In genomic region chr10:117480097-117480496, GRCh38 we compare ENCODE assay signal across 15 cellular contexts.
DNase-seq lines count a peak whose midpoint lies in the region; ATAC-seq and TF ChIP-seq lines count a peak whose summit lies in the region.
"Had no signal": no experiment of that assay in that cellular context is flagged by ENCODE, and none has a peak within 500 bp of the region (broad histone marks: within the 10 kb centered on the region; RNA-seq: fewer than 3 reads in every experiment).

No MANE protein-coding gene starts in this region.

- TF ChIP-seq CTCF in HEK293 (tag by site-specific recombination; IDR thresholded peaks at IDR 0.05) (no peak), foreskin keratinocyte (conservative IDR thresholded peaks at IDR 0.05) (peak; percentile 21), OCI-LY7 (conservative IDR thresholded peaks at IDR 0.05; ENCODE audit: low read length) (no peak), lower lobe of right lung (IDR thresholded peaks at IDR 0.05) (no peak)

- no peaks in the 10 kb centered on the region for H3K9me3 Mint-ChIP-seq in natural killer cell treated with Interleukin-12 subunit alpha and Interleukin-12 subunit beta and Interleukin-15 and Interleukin-18, amount 100 ng/mL, for 72 hours
- H3K9me3 Mint-ChIP-seq: GM23338, H9, IgD-negative memory B cell had no signal

- peak overlapping the region in 5 of 11 experiments; percentile 15 to 73 (median 56); a peak in 7 of 22 replicates for H3K4me2 ChIP-seq in BLaER1 treated with 17β-estradiol and CSF1 and Interleukin-3, amounts not matched to agents 10 nM and 100 nM
- H3K4me2 ChIP-seq in OCI-LY7 (ENCODE audit: low read length): no peak overlapping the region
- H3K4me2 ChIP-seq: GM23338 had no signal

- no peaks in the 10 kb centered on the region for H3K9me3 ChIP-seq in BLaER1 treated with 17β-estradiol and CSF1 and Interleukin-3, amounts not matched to agents 10 nM and 100 nM (replicated peaks in 1 of 11)
- H3K9me3 ChIP-seq in HEK293 (ENCODE audit: control insufficient read depth, insufficient read depth, low read depth, low read length) (no peaks in the 10 kb centered on the region), OCI-LY7 (ENCODE audit: low read length) (no peaks in the 10 kb centered on the region), lower lobe of right lung (no peaks in the 10 kb centered on the region)
- H3K9me3 ChIP-seq: BLaER1, Caco-2 had no signal

- H3K4me3 ChIP-seq in BLaER1 treated with 17β-estradiol and CSF1 and Interleukin-3, amounts not matched to agents 10 nM and 100 nM: no peak overlapping the region
- H3K4me3 ChIP-seq in HEK293 (ENCODE audit: low read depth, low read length) (no peak overlapping the region), OCI-LY7 (ENCODE audit: low read depth, low read length, poor library complexity, severe bottlenecking) (no peak overlapping the region), lower lobe of right lung (no peak overlapping the region)
- H3K4me3 ChIP-seq: BLaER1, GM23338 had no signal

- BruUV-seq in OCI-LY7 (replicated peaks; lab: Mats Ljungman, UMichigan): no TSS peak

- peak overlapping the region in 6 of 11 experiments; percentile 41 to 64 (median 51); a peak in 8 of 22 replicates for H3K27ac ChIP-seq in BLaER1 treated with 17β-estradiol and CSF1 and Interleukin-3, amounts not matched to agents 10 nM and 100 nM
- H3K27ac ChIP-seq in HEK293 (ENCODE audit: extremely low read depth, low read depth, low read length): no peak overlapping the region
- H3K27ac ChIP-seq in foreskin keratinocyte: no peak overlapping the region
- no peak overlapping the region for H3K27ac ChIP-seq in OCI-LY7 (ENCODE audit: low read depth, low read length, poor library complexity, severe bottlenecking)
- H3K27ac ChIP-seq in lower lobe of right lung: no peak overlapping the region
- H3K27ac ChIP-seq: BLaER1 had no signal

- H2AFZ ChIP-seq in OCI-LY7 (ENCODE audit: low read length): no peak overlapping the region
- H2AFZ ChIP-seq: GM23338 had no signal

- no peak overlapping the region; a peak in 1 of 22 replicates for H3K9ac ChIP-seq in BLaER1 treated with 17β-estradiol and CSF1 and Interleukin-3, amounts not matched to agents 10 nM and 100 nM
- H3K9ac ChIP-seq: BLaER1 had no signal

- H3K4me1 ChIP-seq in BLaER1 treated with 17β-estradiol and CSF1 and Interleukin-3, amounts not matched to agents 10 nM and 100 nM: peaks cover 27 to 52% (median 48%) of the 10 kb centered on the region in 10 experiments
- H3K4me1 ChIP-seq in HEK293 (ENCODE audit: control insufficient read depth, insufficient read depth, low read length): no peaks in the 10 kb centered on the region
- peaks cover 3% of the 10 kb centered on the region for H3K4me1 ChIP-seq in foreskin keratinocyte
- H3K4me1 ChIP-seq in OCI-LY7 (ENCODE audit: insufficient read depth, low read length, poor library complexity, severe bottlenecking): peaks cover 6% of the 10 kb centered on the region
- H3K4me1 ChIP-seq in lower lobe of right lung: no peaks in the 10 kb centered on the region
- H3K4me1 ChIP-seq: Caco-2 had no signal

- H3K4me1 Mint-ChIP-seq in natural killer cell treated with Interleukin-12 subunit alpha and Interleukin-12 subunit beta and Interleukin-15 and Interleukin-18, amount 100 ng/mL, for 72 hours (ENCODE audit: low read depth in 2 of 2): no peaks in the 10 kb centered on the region
- H3K4me1 Mint-ChIP-seq: CD4-positive, CD25-positive, alpha-beta regulatory T cell; GM23338; H9 had no signal

- H3K27ac Mint-ChIP-seq in natural killer cell treated with Interleukin-12 subunit alpha and Interleukin-12 subunit beta and Interleukin-15 and Interleukin-18, amount 100 ng/mL, for 72 hours: no peak overlapping the region
- H3K27ac Mint-ChIP-seq: CD4-positive, CD25-positive, alpha-beta regulatory T cell; GM23338; H9; IgD-negative memory B cell had no signal

- H3K36me3 Mint-ChIP-seq in natural killer cell treated with Interleukin-12 subunit alpha and Interleukin-12 subunit beta and Interleukin-15 and Interleukin-18, amount 100 ng/mL, for 72 hours: no peaks in the 10 kb centered on the region
- H3K36me3 Mint-ChIP-seq: CD4-positive, CD25-positive, alpha-beta regulatory T cell; IgD-negative memory B cell had no signal

- no peaks in the 10 kb centered on the region for H3K79me2 ChIP-seq in OCI-LY7 (ENCODE audit: insufficient read depth, low read depth, low read length)

- CTCF ChIA-PET in HEK293 (lab: Yijun Ruan, JAX) (interaction anchor here (0.5 to 1.5 kb wide), 4 partner anchors 16 to 770 kb away, joined by 3 to 7 read pairs (median 5); no protein-coding TSS in a partner anchor), OCI-LY7 (lab: Charles Lee; ENCODE audit: unreplicated experiment) (no interaction called here)

- H3K27me3 ChIP-seq in BLaER1 treated with 17β-estradiol and CSF1 and Interleukin-3, amounts not matched to agents 10 nM and 100 nM: no peaks in the 10 kb centered on the region
- H3K27me3 ChIP-seq in foreskin keratinocyte: peaks cover 9% of the 10 kb centered on the region
- peaks cover 4% of the 10 kb centered on the region for H3K27me3 ChIP-seq in lower lobe of right lung (ENCODE audit: low read depth)
- H3K27me3 ChIP-seq: BLaER1 had no signal

- no peak for ATAC-seq in foreskin keratinocyte
- ATAC-seq in natural killer cell treated with Interleukin-12 subunit alpha and Interleukin-12 subunit beta and Interleukin-15 and Interleukin-18, amount 100 ng/mL, for 72 hours: no peak
- no peak for ATAC-seq in lower lobe of right lung
- ATAC-seq: GM23338, HepG2 had no signal

- POLR2A ChIA-PET in HEK293 (lab: Yijun Ruan, JAX): no interaction called here
- POLR2A ChIA-PET in OCI-LY7 (lab: Charles Lee): interaction anchor here (0.7 kb wide), 1 partner anchor 9 kb away, joined by 7 read pairs; no protein-coding TSS in a partner anchor

- no peaks in the 10 kb centered on the region for H3K9me2 ChIP-seq in OCI-LY7 (ENCODE audit: insufficient read depth, low read length)

- no peak overlapping the region for H3K4me3 Mint-ChIP-seq in natural killer cell treated with Interleukin-12 subunit alpha and Interleukin-12 subunit beta and Interleukin-15 and Interleukin-18, amount 100 ng/mL, for 72 hours
- H3K4me3 Mint-ChIP-seq: CD4-positive, CD25-positive, alpha-beta regulatory T cell; GM23338; H9; IgD-negative memory B cell had no signal

- no peaks in the 10 kb centered on the region for H3K36me3 ChIP-seq in BLaER1 treated with 17β-estradiol and CSF1 and Interleukin-3, amounts not matched to agents 10 nM and 100 nM
- H3K36me3 ChIP-seq in HEK293 (ENCODE audit: control insufficient read depth in 2 of 2, insufficient read depth in 1 of 2, low read length in 2 of 2) (no peaks in the 10 kb centered on the region), OCI-LY7 (ENCODE audit: insufficient read depth, low read length) (no peaks in the 10 kb centered on the region), lower lobe of right lung (no peaks in the 10 kb centered on the region)
- H3K36me3 ChIP-seq: BLaER1 had no signal

- intact Hi-C loops in OCI-LY7 (cut with micrococcal nuclease; ENCODE audit: unreplicated experiment): no loop called here
- intact Hi-C loops in lower lobe of right lung (cut with DNase I): no loop called here

- no peak for DNase-seq in foreskin keratinocyte
- DNase-seq in natural killer cell treated with Interleukin-12 subunit alpha and Interleukin-12 subunit beta and Interleukin-15 and Interleukin-18, amount 100 ng/mL, for 72 hours (ENCODE audit: low spot score): no peak
- DNase-seq in OCI-LY7 (ENCODE audit: low spot score): no peak
- DNase-seq in H4 (ENCODE audit: low spot score): no peak
- no peak for DNase-seq in lower lobe of right lung
- DNase-seq: Caco-2; CD4-positive, CD25-positive, alpha-beta regulatory T cell; H9; KBM-7 had no signal

- H3K27me3 Mint-ChIP-seq in natural killer cell treated with Interleukin-12 subunit alpha and Interleukin-12 subunit beta and Interleukin-15 and Interleukin-18, amount 100 ng/mL, for 72 hours: peaks cover 20 to 34% of the 10 kb centered on the region in 2 donors
- H3K27me3 Mint-ChIP-seq: CD4-positive, CD25-positive, alpha-beta regulatory T cell had no signal

- H4K20me1 ChIP-seq in BLaER1 treated with 17β-estradiol and CSF1 and Interleukin-3, amounts not matched to agents 10 nM and 100 nM: no peaks in the 10 kb centered on the region; a peak in 1 of 22 replicates
- no peaks in the 10 kb centered on the region for H4K20me1 ChIP-seq in OCI-LY7 (ENCODE audit: insufficient read depth, low read length)
- H4K20me1 ChIP-seq: BLaER1 had no signal

TF ChIP-seq in HEK293, 187 proteins besides CTCF, POLR2A, EP300 and RAD21:
- no peak for TF ChIP-seq ZNF76 (tag by site-specific recombination; IDR thresholded peaks at IDR 0.05; ENCODE audit: borderline replicate concordance, low read depth)
- peak; percentile 79 for TF ChIP-seq SCRT1 (tag by site-specific recombination; IDR thresholded peaks at IDR 0.05; ENCODE audit: borderline replicate concordance)
- peak; percentile 90 for TF ChIP-seq SCRT2 (tag by site-specific recombination; IDR thresholded peaks at IDR 0.05)
TF ChIP-seq in HEK293: peak in this region for 2.

Comparison
In these comparisons a context has a peak if more than half of its experiments do, and no peak if none do; other contexts are left out.
1. H3K27ac ChIP-seq: peak in BLaER1 treated with 17β-estradiol and CSF1 and Interleukin-3, amounts not matched to agents 10 nM and 100 nM (6 of 11); none in HEK293 (single experiment), foreskin keratinocyte (single experiment), OCI-LY7 (single experiment) and lower lobe of right lung (single experiment).